8 cellular contexts compared by ENCODE assay signal in the genomic region with DNA sequence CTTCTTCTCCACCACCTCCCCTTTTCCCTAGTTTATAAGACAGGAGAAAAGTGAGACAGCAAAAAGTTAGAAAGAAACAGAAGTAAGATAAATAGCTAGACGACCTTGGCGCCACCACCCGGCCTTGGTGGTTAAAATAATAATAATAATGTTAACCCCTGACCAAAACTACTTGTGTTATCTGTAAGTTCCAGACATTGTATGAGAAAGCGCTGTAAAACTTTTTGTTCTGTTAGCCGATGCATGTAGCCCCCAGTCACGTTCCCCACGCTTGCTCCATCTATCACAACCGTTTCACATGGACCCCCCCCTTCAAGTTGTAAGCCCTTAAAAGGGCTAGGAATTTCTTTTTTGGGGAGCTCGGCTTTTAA. TPM values are rescaled to one million over a fixed set of nuclear protein-coding genes. Genes with fewer than 3 reads are reported as not detected.
DNase-seq lines count a peak whose midpoint lies in the region; ATAC-seq and TF ChIP-seq lines count a peak whose summit lies in the region.

No MANE protein-coding gene starts in this region.

- peaks cover 14% of the 10 kb centered on the region for H3K36me3 Mint-ChIP-seq in activated T-helper 17 cell treated with anti-CD3 and anti-CD28 coated beads, Interleukin-2, amount 50 U/mL, for 72 hours (ENCODE audit: low read depth)

- DNase-seq in HL-60 (ENCODE audit: low read depth in 1 of 2, low spot score in 1 of 2) (peak in 1 of 2 experiments; percentile 46), NCI-H774 (lab: John Stamatoyannopoulos, UW) (no peak), mucosa of gallbladder (ENCODE audit: low spot score) (no peak), GM10248 (ENCODE audit: extremely low spot score) (no peak)

- H3K36me3 ChIP-seq in BLaER1 treated with 17β-estradiol and CSF1 and Interleukin-3, amounts not matched to agents 10 nM and 100 nM = peaks cover 0 to 11% (median 0%) of the 10 kb centered on the region in 11 experiments; a peak in 5 of 22 replicates
- peaks cover 8% of the 10 kb centered on the region for H3K36me3 ChIP-seq in mesodermal cell (ENCODE audit: control insufficient read depth, insufficient read depth, low read length)

- no peak for ATAC-seq in activated T-helper 17 cell treated with anti-CD3 and anti-CD28 coated beads, Interleukin-2, amount 50 U/mL, for 72 hours (replicated peaks)
- ATAC-seq in HG03520 (IDR thresholded peaks at IDR 0.05; ENCODE audit: unreplicated experiment) = no peak

- peaks cover 0 to 21% (median 8%) of the 10 kb centered on the region in 11 experiments; a peak in 11 of 22 replicates for H4K20me1 ChIP-seq in BLaER1 treated with 17β-estradiol and CSF1 and Interleukin-3, amounts not matched to agents 10 nM and 100 nM

- CTCF ChIA-PET in GM10248 (lab: Yijun Ruan, JAX) = interaction anchor here (0.8 to 1.6 kb wide), 5 partner anchors 9 to 76 kb away, joined by 3 to 5 read pairs (median 4); no protein-coding TSS in a partner anchor

- H3K4me2 ChIP-seq in BLaER1 treated with 17β-estradiol and CSF1 and Interleukin-3, amounts not matched to agents 10 nM and 100 nM = peak overlapping the region; percentile 76 to 95 (median 90)

- 88% methylated on average over 6 of the region's 9 CpGs; no CpG with 5 or more reads in 1 of the 2 experiments for WGBS in mesodermal cell (ENCODE audit: insufficient coverage in 2 of 2), 2 experiments

- peak overlapping the region in 10 of 11 experiments; percentile 69 to 96 (median 90); a peak in 19 of 22 replicates for H3K27ac ChIP-seq in BLaER1 treated with 17β-estradiol and CSF1 and Interleukin-3, amounts not matched to agents 10 nM and 100 nM
- H3K27ac ChIP-seq in HL-60 (replicated peaks) (peak overlapping the region; percentile 96), mesodermal cell (ENCODE audit: low read depth, low read length, severe bottlenecking) (peak overlapping the region; percentile 10)

- no peaks in the 10 kb centered on the region for H3K9me3 Mint-ChIP-seq in activated T-helper 17 cell treated with anti-CD3 and anti-CD28 coated beads, Interleukin-2, amount 50 U/mL, for 72 hours

- POLR2A ChIA-PET in GM10248 (lab: Yijun Ruan, JAX) = no interaction called here

- 0 out of 22 replicates have a peak, but pooled peaks cover 0 to 6% (median 0%) of the 10 kb centered on the region in 11 experiments for H3K9me3 ChIP-seq in BLaER1 treated with 17β-estradiol and CSF1 and Interleukin-3, amounts not matched to agents 10 nM and 100 nM (replicated peaks in 1 of 11)
- no peaks in the 10 kb centered on the region for H3K9me3 ChIP-seq in mesodermal cell (ENCODE audit: control insufficient read depth, low read length)

- no peaks in the 10 kb centered on the region for H3K27me3 Mint-ChIP-seq in activated T-helper 17 cell treated with anti-CD3 and anti-CD28 coated beads, Interleukin-2, amount 50 U/mL, for 72 hours

- H3K27me3 ChIP-seq in BLaER1 treated with 17β-estradiol and CSF1 and Interleukin-3, amounts not matched to agents 10 nM and 100 nM = no peaks in the 10 kb centered on the region
- H3K27me3 ChIP-seq in HL-60 (ENCODE audit: insufficient read depth, poor library complexity, severe bottlenecking) = no peaks in the 10 kb centered on the region

- TF ChIP-seq CTCF in HL-60 (IDR thresholded peaks at IDR 0.05; ENCODE audit: insufficient read depth, low read length) (no peak), GM10248 (IDR thresholded peaks at IDR 0.05; ENCODE audit: control extremely low read depth, extremely low read depth, low read depth, missing control alignments) (no peak)

- peak overlapping the region; percentile 79 to 93 (median 89); a peak in 20 of 22 replicates for H3K9ac ChIP-seq in BLaER1 treated with 17β-estradiol and CSF1 and Interleukin-3, amounts not matched to agents 10 nM and 100 nM

- no peak overlapping the region for H3K27ac Mint-ChIP-seq in activated T-helper 17 cell treated with anti-CD3 and anti-CD28 coated beads, Interleukin-2, amount 50 U/mL, for 72 hours

- H3K4me1 ChIP-seq in BLaER1 treated with 17β-estradiol and CSF1 and Interleukin-3, amounts not matched to agents 10 nM and 100 nM = peaks cover 40 to 49% (median 46%) of the 10 kb centered on the region in 10 experiments
- H3K4me1 ChIP-seq in mesodermal cell (ENCODE audit: control insufficient read depth, insufficient read depth, low read length, poor library complexity, severe bottlenecking) = peaks cover 16% of the 10 kb centered on the region

- H3K4me3 ChIP-seq in BLaER1 treated with 17β-estradiol and CSF1 and Interleukin-3, amounts not matched to agents 10 nM and 100 nM = peak overlapping the region; percentile 67 to 90 (median 80); a peak in 16 of 20 replicates
- H3K4me3 ChIP-seq in HL-60 (replicated peaks; ENCODE audit: insufficient read depth, low read length) (no peak overlapping the region), mesodermal cell (ENCODE audit: extremely low read depth, insufficient read depth, low read length, poor library complexity, severe bottlenecking) (no peak overlapping the region)

- peak overlapping the region; percentile 92 for H3K4me3 Mint-ChIP-seq in activated T-helper 17 cell treated with anti-CD3 and anti-CD28 coated beads, Interleukin-2, amount 50 U/mL, for 72 hours

- H3K4me1 Mint-ChIP-seq in activated T-helper 17 cell treated with anti-CD3 and anti-CD28 coated beads, Interleukin-2, amount 50 U/mL, for 72 hours = peaks cover 15% of the 10 kb centered on the region

RNA-seq across cellular contexts. Expression of a gene that starts 1.5 kb away (rescaled TPM):
- total RNA-seq in activated T-helper 17 cell treated with anti-CD3 and anti-CD28 coated beads, Interleukin-2, amount 50 U/mL, for 72 hours = 100 to 1,000 TPM in 1 of 2 donors, 10 to 100 TPM in 1; 94.7 to 103 TPM
- 69.7 TPM for polyA plus RNA-seq in mesodermal cell (2013, experiment 1 of 2)
- polyA plus RNA-seq in mesodermal cell (2013, experiment 2 of 2) = 83.9 TPM
- 2.0 TPM for total RNA-seq in mucosa of gallbladder

RNA-seq across cellular contexts. Expression of a gene that starts 53.1 kb away (rescaled TPM):
- under 1 TPM in 1 of 2 donors, not detected in 1; 0.34 TPM for total RNA-seq in activated T-helper 17 cell treated with anti-CD3 and anti-CD28 coated beads, Interleukin-2, amount 50 U/mL, for 72 hours
- polyA plus RNA-seq in mesodermal cell (2013, experiment 1 of 2) = not detected
- polyA plus RNA-seq in mesodermal cell (2013, experiment 2 of 2) = not detected
- not detected for total RNA-seq in mucosa of gallbladder

Comparison
In these comparisons a context has a peak if more than half of its experiments do, and no peak if none do; other contexts are left out.
1. H3K27ac ChIP-seq: peak in every context shown above with its lines; median percentile 96 in HL-60; 90 in BLaER1 treated with 17β-estradiol and CSF1 and Interleukin-3, amounts not matched to agents 10 nM and 100 nM; 10 in mesodermal cell.
2. H3K4me3 ChIP-seq: peak in BLaER1 treated with 17β-estradiol and CSF1 and Interleukin-3, amounts not matched to agents 10 nM and 100 nM (10 of 10); none in HL-60 (single experiment) and mesodermal cell (single experiment).
3. RNA of a gene that starts 1.5 kb away (total RNA-seq): 94.7 to 103 TPM in activated T-helper 17 cell treated with anti-CD3 and anti-CD28 coated beads, Interleukin-2, amount 50 U/mL, for 72 hours; 2.0 TPM in mucosa of gallbladder (single experiment); every median in the first group is over 10 times any median in the second.